ENCODE assay signal across 19 cellular contexts in the genomic region with DNA sequence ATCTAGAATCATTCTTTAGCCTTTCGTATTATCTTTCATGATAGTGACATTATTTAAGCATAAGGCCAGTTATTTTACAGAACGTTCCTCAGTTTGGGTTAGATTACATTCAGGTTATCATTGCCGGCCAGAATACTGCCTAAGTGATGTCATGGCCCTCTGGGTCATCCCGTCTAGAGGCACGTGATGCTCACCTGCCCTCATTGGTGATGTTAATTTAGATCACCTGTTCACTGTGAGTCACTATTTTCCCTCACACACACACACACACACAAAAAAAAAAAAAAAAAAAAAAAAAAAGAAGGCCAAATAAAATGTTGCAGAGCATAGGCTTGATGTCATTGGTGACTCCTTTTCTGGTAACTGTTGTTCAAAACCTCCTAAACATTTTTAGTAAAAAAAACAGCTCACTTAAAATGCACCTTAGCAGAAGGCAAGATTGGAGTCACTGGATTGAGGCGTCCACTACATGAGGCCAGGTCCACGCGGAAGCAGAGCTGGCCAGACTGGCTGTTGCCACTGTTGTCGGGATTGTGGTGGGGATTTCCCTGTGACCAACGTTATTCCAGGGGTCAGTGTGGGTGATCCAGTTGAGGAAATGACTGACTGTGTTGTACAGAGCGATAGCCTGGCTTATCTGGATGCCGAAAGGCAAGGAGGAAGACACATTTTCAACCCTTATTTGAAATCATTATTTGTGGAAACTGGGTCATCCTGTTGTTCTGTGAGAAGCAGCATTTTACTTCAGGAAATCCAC. TPM values are rescaled to one million over a fixed set of nuclear protein-coding genes. Genes with fewer than 3 reads are reported as not detected.
DNase-seq lines count a peak whose midpoint lies in the region; ATAC-seq lines count a peak whose summit lies in the region.
"Had no signal": no experiment of that assay in that cellular context is flagged by ENCODE, and none has a peak within 500 bp of the region (broad histone marks: within the 10 kb centered on the region; RNA-seq: fewer than 3 reads in every experiment).

No MANE protein-coding gene starts in this region.

- no peak overlapping the region for H3K27ac ChIP-seq in right cardiac atrium (ENCODE audit: low read length)
- H3K27ac ChIP-seq: A549, C4-2B, HL-60 had no signal

- no peaks in the 10 kb centered on the region for H3K36me3 Mint-ChIP-seq in activated T-helper 2 cell treated with anti-CD3 and anti-CD28 coated beads, Interferon-gamma antibody, Interleukin-2, Interleukin-4, amounts not matched to agents 10 μg/mL and 5 μg/mL and 100 μg/mL, durations not matched to agents 14 hours and 24 hours and 36 hours (ENCODE audit: low read depth)

- H3K4me3 ChIP-seq in right cardiac atrium (ENCODE audit: low read length), result no peak overlapping the region
- H3K4me3 ChIP-seq: A549, GM23338 had no signal

- H3K27me3 Mint-ChIP-seq in activated T-helper 2 cell treated with anti-CD3 and anti-CD28 coated beads, Interferon-gamma antibody, Interleukin-2, Interleukin-4, amounts not matched to agents 10 μg/mL and 5 μg/mL and 100 μg/mL, durations not matched to agents 14 hours and 24 hours and 36 hours (ENCODE audit: low read depth), result peaks cover 4% of the 10 kb centered on the region

- WGBS in right cardiac atrium, result 61% methylated on average over 12 of the region's 12 CpGs

- intact Hi-C loops in right cardiac atrium (cut with DNase I), result no loop called here
- intact Hi-C loops in cardiac septum (cut with DNase I), result no loop called here
- intact Hi-C loops in activated T-helper 2 cell treated with anti-CD3 and anti-CD28 coated beads, Interferon-gamma antibody, Interleukin-2, Interleukin-4, amounts not matched to agents 10 μg/mL and 5 μg/mL and 100 μg/mL, durations not matched to agents 14 hours and 24 hours and 36 hours (cut with micrococcal nuclease), result no loop called here

- peak in 1 of 3 donors; percentile 57 for DNase-seq in right cardiac atrium
- no peak for DNase-seq in cardiac septum (ENCODE audit: low spot score)
- DNase-seq in islet precursor cell, result peak; percentile 41
- peak; percentile 89 to 98 for DNase-seq in lung microvascular endothelial cell (ENCODE audit: low read depth in 2 of 2)
- DNase-seq in activated CD4-positive, alpha-beta T cell treated with anti-CD3 and anti-CD28 coated beads, Interleukin-2, amount 50 U/mL, for 1 hour, result no peak
- no peak for DNase-seq in NCI-H226
- no peak for DNase-seq in activated T-helper 2 cell treated with anti-CD3 and anti-CD28 coated beads, Interferon-gamma antibody, Interleukin-2, Interleukin-4, amounts not matched to agents 10 μg/mL and 5 μg/mL and 100 μg/mL, durations not matched to agents 14 hours and 24 hours and 36 hours (ENCODE audit: low spot score)
- DNase-seq in mesenteric fat pad (ENCODE audit: low spot score), result no peak
- DNase-seq: GF-D8, KBM-7, NCI-H1436, NCI-H2029 treated with DMSO at 0.1 percent for 48 hours, NCI-H510A had no signal

- H3K9me3 Mint-ChIP-seq in activated T-helper 2 cell treated with anti-CD3 and anti-CD28 coated beads, Interferon-gamma antibody, Interleukin-2, Interleukin-4, amounts not matched to agents 10 μg/mL and 5 μg/mL and 100 μg/mL, durations not matched to agents 14 hours and 24 hours and 36 hours, result peaks cover 22% of the 10 kb centered on the region

- H3K27me3 ChIP-seq in right cardiac atrium (ENCODE audit: control insufficient read depth, insufficient read depth), result no peaks in the 10 kb centered on the region

- H3K4me1 Mint-ChIP-seq in activated T-helper 2 cell treated with anti-CD3 and anti-CD28 coated beads, Interferon-gamma antibody, Interleukin-2, Interleukin-4, amounts not matched to agents 10 μg/mL and 5 μg/mL and 100 μg/mL, durations not matched to agents 14 hours and 24 hours and 36 hours (ENCODE audit: low read depth), result no peaks in the 10 kb centered on the region

- ATAC-seq in right cardiac atrium, result peak; percentile 69 to 94
- ATAC-seq: A549, GM23338, HCT116 had no signal

- H3K4me3 Mint-ChIP-seq in activated T-helper 2 cell treated with anti-CD3 and anti-CD28 coated beads, Interferon-gamma antibody, Interleukin-2, Interleukin-4, amounts not matched to agents 10 μg/mL and 5 μg/mL and 100 μg/mL, durations not matched to agents 14 hours and 24 hours and 36 hours (ENCODE audit: low read depth), result no peak overlapping the region
- H3K4me3 Mint-ChIP-seq: GM23338 had no signal

- H3K27ac Mint-ChIP-seq in activated T-helper 2 cell treated with anti-CD3 and anti-CD28 coated beads, Interferon-gamma antibody, Interleukin-2, Interleukin-4, amounts not matched to agents 10 μg/mL and 5 μg/mL and 100 μg/mL, durations not matched to agents 14 hours and 24 hours and 36 hours, result no peak overlapping the region
- H3K27ac Mint-ChIP-seq: GM23338 had no signal

- H3K4me1 ChIP-seq in right cardiac atrium (ENCODE audit: control insufficient read depth, insufficient read depth, low read length), result no peaks in the 10 kb centered on the region
- H3K4me1 ChIP-seq: A549 had no signal

- no peaks in the 10 kb centered on the region for H3K9me3 ChIP-seq in right cardiac atrium (ENCODE audit: control insufficient read depth, low read length)

RNA-seq across cellular contexts. Expression of gene CNGA3, which starts 52.1 kb away (rescaled TPM):
- total RNA-seq in right cardiac atrium (not detected), cardiac septum (not detected), lung microvascular endothelial cell (not detected in 2 replicates), mesenteric fat pad (1.1 TPM)
- not detected for polyA plus RNA-seq in right cardiac atrium
- not detected in 2 replicates for total RNA-seq in activated T-helper 2 cell treated with anti-CD3 and anti-CD28 coated beads, Interferon-gamma antibody, Interleukin-2, Interleukin-4, amounts not matched to agents 10 μg/mL and 5 μg/mL and 100 μg/mL, durations not matched to agents 14 hours and 24 hours and 36 hours
- total RNA-seq: Daoy, GM23338 had no signal
- polyA plus RNA-seq: A549, GM23338 had no signal

Comparison
In these comparisons a context has a peak if more than half of its experiments do, and no peak if none do; other contexts are left out.
1. DNase-seq: peak in islet precursor cell (single experiment) and lung microvascular endothelial cell (2 of 2); none in cardiac septum (single experiment), activated CD4-positive, alpha-beta T cell treated with anti-CD3 and anti-CD28 coated beads, Interleukin-2, amount 50 U/mL, for 1 hour (single experiment), NCI-H226 (single experiment), activated T-helper 2 cell treated with anti-CD3 and anti-CD28 coated beads, Interferon-gamma antibody, Interleukin-2, Interleukin-4, amounts not matched to agents 10 μg/mL and 5 μg/mL and 100 μg/mL, durations not matched to agents 14 hours and 24 hours and 36 hours (single experiment) and mesenteric fat pad (single experiment).